ENCODE assay signal across 21 cellular contexts in the genomic region with DNA sequence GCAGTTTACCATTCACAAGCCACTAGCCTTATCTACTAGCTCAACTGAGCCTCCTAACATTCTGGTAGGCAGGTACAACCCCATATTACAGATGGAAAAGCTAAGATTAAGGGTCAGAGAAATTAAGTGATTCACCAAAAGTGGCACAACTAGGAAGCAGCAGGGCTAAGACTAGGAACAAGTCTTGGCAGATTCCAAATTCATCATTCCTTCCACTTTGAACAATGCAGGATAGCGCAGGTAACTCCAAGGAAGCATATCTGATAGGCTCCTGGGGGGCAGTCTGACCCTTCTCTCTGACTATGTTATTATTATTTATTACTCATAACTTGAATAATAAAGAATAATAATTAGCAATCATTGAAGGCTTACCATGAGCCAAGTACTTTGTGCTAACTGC. TPM values are rescaled to one million over a fixed set of nuclear protein-coding genes. Genes with fewer than 3 reads are reported as not detected.
A peak's percentile ranks its signal among the peaks of the same experiment; 100 is the strongest.
DNase-seq lines count a peak whose midpoint lies in the region; ATAC-seq, FAIRE-seq and TF ChIP-seq lines count a peak whose summit lies in the region.
"Had no signal": no experiment of that assay in that cellular context is flagged by ENCODE, and none has a peak within 500 bp of the region (broad histone marks: within the 10 kb centered on the region; RNA-seq: fewer than 3 reads in every experiment).

No MANE protein-coding gene starts in this region.

- H3K27ac ChIP-seq in heart left ventricle, result peak overlapping the region in 9 of 12 donors; percentile 4 to 99 (median 75)
- H3K27ac ChIP-seq in right cardiac atrium (ENCODE audit: low read length), result no peak overlapping the region
- H3K27ac ChIP-seq in RWPE2 (ENCODE audit: poor library complexity, severe bottlenecking), result peak overlapping the region; percentile 10
- peak overlapping the region; percentile 47 for H3K27ac ChIP-seq in keratinocyte (ENCODE audit: control insufficient read depth, insufficient read depth, low read length)
- H3K27ac ChIP-seq in uterus, result peak overlapping the region; percentile 76 to 84

- no peak overlapping the region for H3K4me3 ChIP-seq in heart left ventricle
- no peak overlapping the region for H3K4me3 ChIP-seq in right cardiac atrium (ENCODE audit: low read length)
- no peak overlapping the region for H3K4me3 ChIP-seq in RWPE2 (ENCODE audit: severe bottlenecking)
- H3K4me3 ChIP-seq in keratinocyte (ENCODE audit: control insufficient read depth in 2 of 3, extremely low read depth in 1 of 3, insufficient read depth in 2 of 3, low read depth in 1 of 3, low read length in 3 of 3), result no peak overlapping the region
- H3K4me3 ChIP-seq in uterus, result no peak overlapping the region
- H3K4me3 ChIP-seq: GM23338, Peyer's patch had no signal

- ATAC-seq in heart left ventricle, result no peak
- ATAC-seq in right cardiac atrium, result no peak
- 0 out of 3 replicates have a peak, but pooled peaks have one; percentile 20 for ATAC-seq in RWPE2 (ENCODE audit: low read depth)
- ATAC-seq: CD8-positive, alpha-beta T cell; GM23338 had no signal

- peaks cover 15% of the 10 kb centered on the region for H4K20me1 ChIP-seq in keratinocyte (ENCODE audit: control insufficient read depth, extremely low read depth, insufficient read depth, low read length)

- TF ChIP-seq CTCF in heart left ventricle (IDR thresholded peaks at IDR 0.05) (no peak), RWPE2 (IDR thresholded peaks at IDR 0.05; ENCODE audit: poor library complexity, severe bottlenecking) (no peak), keratinocyte (optimal IDR thresholded peaks at IDR 0.05 in 1 of 3, IDR thresholded peaks at IDR 0.05 in 1 of 3, conservative IDR thresholded peaks at IDR 0.05 in 1 of 3; ENCODE audit: extremely low read depth in 1 of 3, insufficient read depth in 2 of 3, low read length in 3 of 3) (no peak), uterus (IDR thresholded peaks at IDR 0.05) (no peak)

- DNase-seq in heart left ventricle, result no peak
- DNase-seq in right cardiac atrium, result no peak
- no peak for DNase-seq in RWPE2 (ENCODE audit: low spot score)
- no peak for DNase-seq in keratinocyte (ENCODE audit: low read depth, low spot score)
- no peak for DNase-seq in uterus
- DNase-seq in amniotic stem cell (lab: John Stamatoyannopoulos, UW), result no peak
- DNase-seq in NCI-H2081 treated with DMSO at 0.1 percent for 48 hours (lab: John Stamatoyannopoulos, UW), result no peak
- DNase-seq: ACHN; CD8-positive, alpha-beta T cell; DND-41; GDM1; MV-4-11; NCI-H1417 treated with DMSO at 0.1 percent for 48 hours; NCI-H2029; NCI-H510A treated with DMSO at 0.1 percent for 48 hours; Peyer's patch had no signal

- no peak overlapping the region for H2AFZ ChIP-seq in keratinocyte (ENCODE audit: control insufficient read depth, low read length)
- H2AFZ ChIP-seq: GM23338 had no signal

- peaks cover 15% of the 10 kb centered on the region for H3K9me1 ChIP-seq in keratinocyte (ENCODE audit: control insufficient read depth, extremely low read depth, insufficient read depth, low read length)

- H3K9ac ChIP-seq in keratinocyte (ENCODE audit: control insufficient read depth, extremely low read depth, insufficient read depth, low read length), result no peak overlapping the region

- TF ChIP-seq POLR2A in heart left ventricle (IDR thresholded peaks at IDR 0.05), result no peak
- no peak for TF ChIP-seq POLR2A in uterus (IDR thresholded peaks at IDR 0.05)

- intact Hi-C loops in heart left ventricle (cut with DNase I), result loop anchor here in 2 of 10 donors (5.0 kb wide), 1 partner anchor 36 kb away; a partner anchor contains a TSS
- intact Hi-C loops in right cardiac atrium (cut with DNase I), result no loop called here
- intact Hi-C loops in uterus (cut with DNase I; ENCODE audit: low total_unique reads), result no loop called here

- peak overlapping the region; percentile 48 for H3K4me2 ChIP-seq in keratinocyte (ENCODE audit: control insufficient read depth, extremely low read depth, insufficient read depth, low read depth, low read length)
- H3K4me2 ChIP-seq: GM23338 had no signal

- H3K4me1 ChIP-seq in heart left ventricle (peaks cover 3 to 86% (median 68%) of the 10 kb centered on the region in 12 donors), right cardiac atrium (ENCODE audit: control insufficient read depth, insufficient read depth, low read length) (peaks cover 19% of the 10 kb centered on the region), RWPE2 (ENCODE audit: insufficient read depth, poor library complexity, severe bottlenecking) (peaks cover 23% of the 10 kb centered on the region), keratinocyte (ENCODE audit: control insufficient read depth, extremely low read depth, insufficient read depth, low read length) (peaks cover 53% of the 10 kb centered on the region), uterus (peaks cover 0 to 3% of the 10 kb centered on the region in 2 donors)

- peaks cover 0 to 87% (median 68%) of the 10 kb centered on the region in 9 donors for H3K36me3 ChIP-seq in heart left ventricle
- peaks cover 79% of the 10 kb centered on the region for H3K36me3 ChIP-seq in RWPE2 (ENCODE audit: low read depth)
- H3K36me3 ChIP-seq in keratinocyte (ENCODE audit: control insufficient read depth in 2 of 2, extremely low read depth in 1 of 2, insufficient read depth in 2 of 2, low read length in 2 of 2), result peaks cover 45 to 76% of the 10 kb centered on the region in 2 experiments
- no peaks in the 10 kb centered on the region for H3K36me3 ChIP-seq in uterus

- H3K27me3 ChIP-seq in heart left ventricle (no peaks in the 10 kb centered on the region), right cardiac atrium (ENCODE audit: control insufficient read depth, insufficient read depth) (no peaks in the 10 kb centered on the region), RWPE2 (ENCODE audit: insufficient read depth, poor library complexity, severe bottlenecking) (no peaks in the 10 kb centered on the region), keratinocyte (ENCODE audit: control insufficient read depth, extremely low read depth, insufficient read depth, low read length) (no peaks in the 10 kb centered on the region), uterus (no peaks in the 10 kb centered on the region)
- H3K27me3 ChIP-seq: Peyer's patch had no signal

- dilution Hi-C loops in keratinocyte (cut with MboI; ENCODE audit: extremely low pct_ligation_motif_present, low sequenced_read_pairs), result no loop called here

- FAIRE-seq in keratinocyte (lab: Jason Lieb, UNC), result peak; percentile 71
- FAIRE-seq: D721Med had no signal

- WGBS in heart left ventricle, 4 donors, result 94 to 98% (median 97%) methylated on average over 1 of the region's 1 CpG
- 98% methylated on average over 1 of the region's 1 CpG for WGBS in right cardiac atrium

- peaks cover 34% of the 10 kb centered on the region for H3K79me2 ChIP-seq in keratinocyte (ENCODE audit: control insufficient read depth, insufficient read depth, low read length)

- H3K9me3 ChIP-seq in heart left ventricle (no peaks in the 10 kb centered on the region), right cardiac atrium (ENCODE audit: control insufficient read depth, low read length) (no peaks in the 10 kb centered on the region), RWPE2 (ENCODE audit: severe bottlenecking) (no peaks in the 10 kb centered on the region), keratinocyte (ENCODE audit: control insufficient read depth, low read depth, low read length) (no peaks in the 10 kb centered on the region), uterus (no peaks in the 10 kb centered on the region)
- H3K9me3 ChIP-seq: Peyer's patch had no signal

RNA-seq across cellular contexts. Expression of a gene that starts 8.5 kb away (rescaled TPM):
- total RNA-seq in heart left ventricle (10 to 100 TPM; 23.6 to 60.1 (median 34.9) TPM), right cardiac atrium (10 to 100 TPM; 17.6 to 26.8 (median 19.5) TPM), uterus (10 to 100 TPM in 2 of 4 donors, 1 to 10 TPM in 1, under 1 TPM in 1; 0.77 to 24.4 (median 8.4) TPM)
- polyA plus RNA-seq in heart left ventricle (10 to 100 TPM; 18.2 to 50.7 TPM), right cardiac atrium (31.0 TPM), keratinocyte (29.0 to 53.1 TPM (median 34.2 TPM) in 3 replicates)
- polyA plus RNA-seq in keratinocyte (2011; ENCODE audit: low read depth), result 45.6 TPM
- polyA plus RNA-seq in keratinocyte (2011; cell fraction: cytosol; rRNA removed), result 24.8 and 37.0 TPM in 2 replicates
- 108 and 131 TPM in 2 replicates for polyA plus RNA-seq in keratinocyte (2011; cell fraction: nucleus; rRNA removed)
- 22.1 and 109 TPM in 2 replicates for polyA plus RNA-seq in keratinocyte (2012; ENCODE audit: low replicate concordance)
- 11.6 to 23.4 TPM (median 17.4 TPM) in 3 replicates for polyA minus RNA-seq in keratinocyte
- 13.8 TPM for polyA minus RNA-seq in keratinocyte (2011; cell fraction: cytosol; rRNA and poly(A)+ RNA removed)
- 30.2 and 41.6 TPM in 2 replicates for polyA minus RNA-seq in keratinocyte (2011; cell fraction: nucleus; rRNA and poly(A)+ RNA removed)

RNA-seq across cellular contexts. Expression of a gene that starts 22.1 kb away (rescaled TPM):
- under 1 TPM in 4 of 9 donors, not detected in 5; 0.08 to 0.20 (median 0.15) TPM for total RNA-seq in heart left ventricle
- under 1 TPM in 1 of 2 donors, not detected in 1; 0.08 TPM for polyA plus RNA-seq in heart left ventricle
- under 1 TPM in 2 of 4 donors, not detected in 2; 0.25 to 0.26 TPM for total RNA-seq in right cardiac atrium
- polyA plus RNA-seq in right cardiac atrium, result 0.05 TPM
- polyA plus RNA-seq in keratinocyte, result 0.04 to 0.14 TPM (median 0.07 TPM) in 3 replicates
- polyA plus RNA-seq in keratinocyte (2011; ENCODE audit: low read depth), result not detected
- 0.09 TPM in 1 of 2 replicates, not detected in the other for polyA plus RNA-seq in keratinocyte (2011; cell fraction: cytosol; rRNA removed)
- 0.13 and 0.25 TPM in 2 replicates for polyA plus RNA-seq in keratinocyte (2011; cell fraction: nucleus; rRNA removed)
- 0.06 and 0.07 TPM in 2 replicates for polyA plus RNA-seq in keratinocyte (2012; ENCODE audit: low replicate concordance)
- not detected in 3 replicates for polyA minus RNA-seq in keratinocyte
- polyA minus RNA-seq in keratinocyte (2011; cell fraction: cytosol; rRNA and poly(A)+ RNA removed), result not detected
- polyA minus RNA-seq in keratinocyte (2011; cell fraction: nucleus; rRNA and poly(A)+ RNA removed), result 0.11 TPM in 1 of 2 replicates, not detected in the other
- total RNA-seq in uterus, result under 1 TPM in 1 of 4 donors, not detected in 3; 0.12 TPM
- total RNA-seq: B cell; CD8-positive, alpha-beta T cell; GM23338; LHCN-M2 had no signal
- polyA plus RNA-seq: IgD-negative memory B cell had no signal

RNA-seq across cellular contexts. Expression of a gene that starts 35.0 kb away (rescaled TPM):
- total RNA-seq in heart left ventricle, result 100 to 1,000 TPM in 1 of 9 donors, 10 to 100 TPM in 8; 53.8 to 130 (median 72.3) TPM
- polyA plus RNA-seq in heart left ventricle, result 100 to 1,000 TPM in 1 of 2 donors, 10 to 100 TPM in 1; 93.8 to 140 TPM
- total RNA-seq in right cardiac atrium, result 10 to 100 TPM; 57.6 to 71.9 (median 63.6) TPM
- polyA plus RNA-seq in right cardiac atrium, result 144 TPM
- 77.2 to 101 TPM (median 79.0 TPM) in 3 replicates for polyA plus RNA-seq in keratinocyte
- 192 TPM for polyA plus RNA-seq in keratinocyte (2011; ENCODE audit: low read depth)
- 100 and 122 TPM in 2 replicates for polyA plus RNA-seq in keratinocyte (2011; cell fraction: cytosol; rRNA removed)
- polyA plus RNA-seq in keratinocyte (2011; cell fraction: nucleus; rRNA removed), result 40.9 and 43.3 TPM in 2 replicates
- polyA plus RNA-seq in keratinocyte (2012; ENCODE audit: low replicate concordance), result 87.4 and 90.1 TPM in 2 replicates
- 79.0 to 84.7 TPM (median 83.4 TPM) in 3 replicates for polyA minus RNA-seq in keratinocyte
- polyA minus RNA-seq in keratinocyte (2011; cell fraction: cytosol; rRNA and poly(A)+ RNA removed), result 41.4 TPM
- 15.2 and 19.6 TPM in 2 replicates for polyA minus RNA-seq in keratinocyte (2011; cell fraction: nucleus; rRNA and poly(A)+ RNA removed)
- total RNA-seq in uterus, result 100 to 1,000 TPM in 1 of 4 donors, 10 to 100 TPM in 3; 42.7 to 102 (median 70.9) TPM
